Comparison of ENCODE assay signal across 24 cellular contexts in the genomic region with DNA sequence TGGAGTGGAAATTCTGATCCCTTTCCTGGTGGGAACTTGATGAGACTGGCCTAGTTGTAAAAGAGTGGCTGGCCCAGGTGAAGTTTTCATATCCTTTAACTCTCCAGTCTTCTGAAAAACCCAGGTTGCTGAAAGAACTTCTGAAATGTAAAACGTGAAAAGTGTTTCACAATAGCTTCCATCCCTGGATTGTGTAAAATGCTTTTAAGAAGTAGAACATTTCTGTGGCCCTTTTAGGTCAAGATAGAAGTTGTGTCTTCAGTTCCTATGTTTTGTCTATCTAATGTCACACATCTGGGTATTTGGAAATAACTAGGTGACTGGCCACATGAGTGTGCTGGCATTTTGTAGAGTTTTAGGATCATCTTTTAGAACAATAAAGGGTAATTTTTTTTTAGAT.
"Had no signal": no experiment of that assay in that cellular context is flagged by ENCODE, and none has a peak within 500 bp of the region (broad histone marks: within the 10 kb centered on the region; RNA-seq: fewer than 3 reads in every experiment).

No MANE protein-coding gene starts in this region.

- ATAC-seq: activated CD4-positive, alpha-beta T cell treated with anti-CD3 and anti-CD28 coated beads for 36 hours; activated T-helper 17 cell treated with anti-CD3 and anti-CD28 coated beads, Interleukin-2, amount 50 U/mL, for 72 hours; K562 had no signal

- H3K9me3 ChIP-seq: Peyer's patch had no signal

- FAIRE-seq: K562 had no signal

- H3K27ac ChIP-seq: Peyer's patch, RWPE1, WERI-Rb-1 had no signal

- H3K4me1 ChIP-seq: Peyer's patch had no signal

- H3K36me3 ChIP-seq: Peyer's patch, WERI-Rb-1 had no signal

- H3K4me3 ChIP-seq: K562, Peyer's patch had no signal

- DNase-seq: activated CD4-positive, alpha-beta memory T cell treated with anti-CD3 and anti-CD28 coated beads, Interleukin-2, amount 10 ng/mL, durations not matched to agents 7 days and 5 days; activated CD4-positive, alpha-beta T cell treated with anti-CD3 and anti-CD28 coated beads for 36 hours; activated CD4-positive, alpha-beta T cell treated with anti-CD3 and anti-CD28 coated beads, Interleukin-2, amount 50 U/mL, for 1 hour; activated gamma-delta T cell; activated naive CD4-positive, alpha-beta T cell treated with anti-CD3 and anti-CD28 coated beads for 36 hours; activated T-cell treated with anti-CD3 and anti-CD28 coated beads for 4 hours; activated T-cell treated with anti-CD3 and anti-CD28 coated beads, Interleukin-2, amount 50 U/mL, for 48 hours; anterior cingulate cortex; cerebellar nuclear complex; Karpas-422; MM.1S; NCI-H1092 treated with DMSO at 0.1 percent for 48 hours; NCI-H1436; NCI-H1694 treated with DMSO at 0.1 percent for 48 hours; NCI-H2029 treated with DMSO at 0.1 percent for 48 hours; NCI-H345; NCI-H510A treated with DMSO at 0.1 percent for 48 hours; Peyer's patch; Right ventricle myocardium superior; T-helper 1 cell; WERI-Rb-1 had no signal

- H3K27me3 ChIP-seq: Peyer's patch had no signal
